ENCODE assay signal across 14 cellular contexts in genomic region chr1:217322834-217323233, GRCh38.
DNase-seq lines count a peak whose midpoint lies in the region; ATAC-seq lines count a peak whose summit lies in the region.
"Had no signal": no experiment of that assay in that cellular context is flagged by ENCODE, and none has a peak within 500 bp of the region (broad histone marks: within the 10 kb centered on the region; RNA-seq: fewer than 3 reads in every experiment).

No MANE protein-coding gene starts in this region.

- no peak overlapping the region for H3K4me3 ChIP-seq in HAP-1

- ATAC-seq in GM18520 (IDR thresholded peaks at IDR 0.05; ENCODE audit: unreplicated experiment) (peak; percentile 99), GM21526 (IDR thresholded peaks at IDR 0.05; ENCODE audit: low FRiP score, unreplicated experiment) (peak; percentile 100), HG03097 (IDR thresholded peaks at IDR 0.05; ENCODE audit: low FRiP score, unreplicated experiment) (peak; percentile 99)
- no peak for ATAC-seq in activated CD4-positive, alpha-beta T cell treated with anti-CD3 and anti-CD28 coated beads for 36 hours
- ATAC-seq: stimulated activated naive CD8-positive, alpha-beta T cell treated with anti-CD3 and anti-CD28 coated beads, Interleukin-15, amount 100 ng/mL, for 72 hours; WTC11 had no signal

- H3K9me3 Mint-ChIP-seq in activated CD4-positive, alpha-beta T cell treated with anti-CD3 and anti-CD28 coated beads for 36 hours (ENCODE audit: low read depth) = no peaks in the 10 kb centered on the region
- H3K9me3 Mint-ChIP-seq: dendritic cell treated with granulocyte-macrophage colony-stimulating factor and Interleukin-4, amounts not matched to agents 40 ng/mL and 50 ng/mL, for 4 days; WTC11 had no signal

- H3K27ac Mint-ChIP-seq in activated CD4-positive, alpha-beta T cell treated with anti-CD3 and anti-CD28 coated beads for 36 hours = no peak overlapping the region
- H3K27ac Mint-ChIP-seq: CD4-positive, CD25-positive, alpha-beta regulatory T cell; dendritic cell treated with granulocyte-macrophage colony-stimulating factor and Interleukin-4, amounts not matched to agents 40 ng/mL and 50 ng/mL, for 4 days; stimulated activated naive CD8-positive, alpha-beta T cell treated with anti-CD3 and anti-CD28 coated beads, Interleukin-15, amount 100 ng/mL, for 72 hours; WTC11 had no signal

- intact Hi-C loops in activated CD4-positive, alpha-beta T cell treated with anti-CD3 and anti-CD28 coated beads for 36 hours (cut with DNase I, micrococcal nuclease) = no loop called here

- CTCF ChIA-PET in activated CD4-positive, alpha-beta T cell treated with anti-CD3 and anti-CD28 coated beads for 36 hours (lab: Charles Lee) = no interaction called here

- in situ Hi-C loops in HAP-1 (cut with MboI; ENCODE audit: low sequenced_read_pairs) = no loop called here

- H3K4me1 ChIP-seq in HAP-1 = no peaks in the 10 kb centered on the region

- no peaks in the 10 kb centered on the region for H3K36me3 ChIP-seq in HAP-1 (replicated peaks)

- no peaks in the 10 kb centered on the region for H3K36me3 Mint-ChIP-seq in activated CD4-positive, alpha-beta T cell treated with anti-CD3 and anti-CD28 coated beads for 36 hours (ENCODE audit: low read depth)
- H3K36me3 Mint-ChIP-seq: CD4-positive, CD25-positive, alpha-beta regulatory T cell; WTC11 had no signal

- H3K9me3 ChIP-seq in HAP-1 = no peaks in the 10 kb centered on the region

- POLR2A ChIA-PET in activated CD4-positive, alpha-beta T cell treated with anti-CD3 and anti-CD28 coated beads for 36 hours (lab: Charles Lee) = no interaction called here

- no peaks in the 10 kb centered on the region for H3K4me1 Mint-ChIP-seq in activated CD4-positive, alpha-beta T cell treated with anti-CD3 and anti-CD28 coated beads for 36 hours
- H3K4me1 Mint-ChIP-seq: CD4-positive, CD25-positive, alpha-beta regulatory T cell; stimulated activated naive CD8-positive, alpha-beta T cell treated with anti-CD3 and anti-CD28 coated beads, Interleukin-15, amount 100 ng/mL, for 72 hours; WTC11 had no signal

- DNase-seq in NOMO-1 treated with dmso at 0.1 percent for 144 hours (lab: John Stamatoyannopoulos, UW; ENCODE audit: unreplicated experiment) (peak; percentile 51), NCI-H510A treated with DMSO at 0.1 percent for 48 hours (lab: John Stamatoyannopoulos, UW) (no peak), midbrain (lab: John Stamatoyannopoulos, UW) (no peak), HAP-1 (ENCODE audit: low spot score in 2 of 2) (no peak)
- DNase-seq in activated CD4-positive, alpha-beta T cell treated with anti-CD3 and anti-CD28 coated beads for 36 hours = no peak
- DNase-seq: activated naive CD4-positive, alpha-beta T cell treated with Interleukin-2 at 50 U/mL for 16 hours; CD4-positive, CD25-positive, alpha-beta regulatory T cell; small intestine; stimulated activated naive CD8-positive, alpha-beta T cell treated with anti-CD3 and anti-CD28 coated beads, Interleukin-15, amount 100 ng/mL, for 72 hours had no signal

- no peaks in the 10 kb centered on the region for H3K27me3 ChIP-seq in HAP-1 (ENCODE audit: low read depth)

- no peaks in the 10 kb centered on the region for H3K27me3 Mint-ChIP-seq in activated CD4-positive, alpha-beta T cell treated with anti-CD3 and anti-CD28 coated beads for 36 hours
- H3K27me3 Mint-ChIP-seq: CD4-positive, CD25-positive, alpha-beta regulatory T cell; dendritic cell treated with granulocyte-macrophage colony-stimulating factor and Interleukin-4, amounts not matched to agents 40 ng/mL and 50 ng/mL, for 4 days; stimulated activated naive CD8-positive, alpha-beta T cell treated with anti-CD3 and anti-CD28 coated beads, Interleukin-15, amount 100 ng/mL, for 72 hours had no signal

- no peak overlapping the region for H3K4me3 Mint-ChIP-seq in activated CD4-positive, alpha-beta T cell treated with anti-CD3 and anti-CD28 coated beads for 36 hours
- H3K4me3 Mint-ChIP-seq: CD4-positive, CD25-positive, alpha-beta regulatory T cell; dendritic cell treated with granulocyte-macrophage colony-stimulating factor and Interleukin-4, amounts not matched to agents 40 ng/mL and 50 ng/mL, for 4 days; stimulated activated naive CD8-positive, alpha-beta T cell treated with anti-CD3 and anti-CD28 coated beads, Interleukin-15, amount 100 ng/mL, for 72 hours; WTC11 had no signal
